In the genomic region with DNA sequence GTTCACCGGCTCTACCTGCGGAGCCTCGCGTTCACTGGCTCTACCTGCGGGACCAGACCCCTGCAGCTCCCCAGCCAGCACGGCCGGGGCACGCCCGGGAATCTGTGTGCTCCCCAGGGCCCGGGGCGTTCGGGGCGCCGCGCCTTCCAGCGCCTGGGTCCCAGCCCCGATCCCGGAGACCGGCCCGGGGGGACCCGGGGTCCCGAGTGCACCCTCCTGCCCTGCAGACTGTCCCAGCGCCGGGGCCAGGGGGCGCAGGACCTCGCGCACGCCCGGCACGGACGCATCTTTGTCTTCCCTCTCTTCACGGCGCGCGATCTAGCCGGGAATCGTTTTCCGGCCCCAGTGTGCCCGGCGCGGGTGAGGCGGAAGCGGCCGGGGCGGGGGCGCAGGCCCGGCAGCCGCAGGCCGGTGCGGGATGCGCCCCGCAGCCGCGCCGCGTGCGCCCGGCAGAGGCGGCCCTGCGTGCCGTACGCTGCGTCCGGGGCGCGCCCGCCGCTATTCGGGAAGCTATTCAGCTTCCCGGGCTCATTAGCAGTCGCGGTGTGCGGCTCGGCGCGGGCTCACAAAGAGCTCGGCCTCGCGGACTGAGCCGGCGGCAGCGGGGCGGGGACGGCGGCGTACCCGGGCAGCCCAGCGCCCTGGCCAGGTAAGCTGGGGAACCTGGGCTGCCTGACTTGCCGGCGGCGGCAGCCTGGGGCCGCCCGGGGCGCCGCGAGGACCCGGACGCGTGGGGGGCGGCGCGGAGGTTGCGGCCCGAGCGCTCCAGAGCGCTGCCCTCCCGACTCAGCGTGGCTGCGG, we compare ENCODE assay signal across 8 cellular contexts. TPM values are rescaled to one million over a fixed set of nuclear protein-coding genes. Genes with fewer than 3 reads are reported as not detected.
DNase-seq lines count a peak whose midpoint lies in the region; ATAC-seq, FAIRE-seq and TF ChIP-seq lines count a peak whose summit lies in the region.

Gene APBA2 (plus strand): TSS at position 345 of the 801 bp plus-strand sequence. CDS start 167,911 bp downstream, outside the sequence.

- H3K9ac ChIP-seq in kidney (ENCODE audit: low read length in 2 of 2), result no peak within 1 kb of the TSS

- no peak for ATAC-seq in GM21515 (IDR thresholded peaks at IDR 0.05; ENCODE audit: unreplicated experiment)

- peak; percentile 2 for DNase-seq in NCI-H146 (lab: John Stamatoyannopoulos, UW)
- DNase-seq in NCI-H146 treated with DMSO at 0.1 percent for 48 hours (lab: John Stamatoyannopoulos, UW; ENCODE audit: unreplicated experiment), result no peak
- DNase-seq in T-helper 2 cell, result peak in 3 of 5 experiments; percentile 14 to 48 (median 23)
- peak; percentile 18 for DNase-seq in brain microvascular endothelial cell
- DNase-seq in kidney, result peak; percentile 73
- DNase-seq in stimulated activated CD4-positive, alpha-beta T cell treated with anti-CD3 and anti-CD28 coated beads, TNF-alpha, amount 100 ng/mL, for 1 hour (ENCODE audit: low read depth in 3 of 3, low spot score in 1 of 3), result peak in 2 of 3 donors; percentile 17 to 37
- DNase-seq in NCI-H774 (lab: John Stamatoyannopoulos, UW), result no peak

- no peak for FAIRE-seq in kidney (lab: Jason Lieb, UNC)

- TF ChIP-seq CTCF in brain microvascular endothelial cell (IDR thresholded peaks at IDR 0.05; ENCODE audit: low read depth, low read length, missing control alignments) (no peak), kidney (IDR thresholded peaks at IDR 0.05; ENCODE audit: borderline replicate concordance, extremely low read depth, insufficient read depth) (no peak)

- intact Hi-C loops in kidney (cut with DNase I), result no loop called here

- H3K27ac ChIP-seq in brain microvascular endothelial cell, result no peak within 1 kb of the TSS
- H3K27ac ChIP-seq in kidney (ENCODE audit: low read depth in 2 of 2, low read length in 2 of 2), result no peak within 1 kb of the TSS

- H3K36me3 ChIP-seq in brain microvascular endothelial cell (replicated peaks) (no peaks in the 10 kb centered on the region), kidney (ENCODE audit: control insufficient read depth in 1 of 2, insufficient read depth in 2 of 2, low read length in 2 of 2) (no peaks in the 10 kb centered on the region)

- in situ Hi-C loops in brain microvascular endothelial cell (cut with HindIII; ENCODE audit: low pct_ligation_motif_present, low sequenced_read_pairs), result no loop called here

- H3K4me3 ChIP-seq in brain microvascular endothelial cell (ENCODE audit: low read depth, low read length), result peak within 1 kb of the TSS; percentile 61
- no peak within 1 kb of the TSS for H3K4me3 ChIP-seq in kidney (ENCODE audit: low read length in 2 of 2)

- no peaks in the 10 kb centered on the region for H3K9me3 ChIP-seq in kidney (ENCODE audit: control insufficient read depth in 1 of 2, low read length in 2 of 2)

- H3K27me3 ChIP-seq in brain microvascular endothelial cell (replicated peaks), result no peaks in the 10 kb centered on the region

- H3K4me1 ChIP-seq in kidney (ENCODE audit: control insufficient read depth in 1 of 2, insufficient read depth in 1 of 2, low read depth in 1 of 2, low read length in 2 of 2), result no peaks in the 10 kb centered on the region

RNA-seq across cellular contexts. Expression of gene APBA2, which starts in this region (rescaled TPM):
- 6.1 TPM for total RNA-seq in kidney
- 1.0 TPM for polyA plus RNA-seq in kidney (ENCODE audit: insufficient read depth, low read depth, low replicate concordance)

Comparison
In these comparisons a context has a peak if more than half of its experiments do, and no peak if none do; other contexts are left out.
1. DNase-seq: peak in NCI-H146 (single experiment), T-helper 2 cell (3 of 5), brain microvascular endothelial cell (single experiment), kidney (single experiment) and stimulated activated CD4-positive, alpha-beta T cell treated with anti-CD3 and anti-CD28 coated beads, TNF-alpha, amount 100 ng/mL, for 1 hour (2 of 3); none in NCI-H146 treated with DMSO at 0.1 percent for 48 hours (single experiment) and NCI-H774 (single experiment).